ENCODE assay signal across 14 cellular contexts in the genomic region with DNA sequence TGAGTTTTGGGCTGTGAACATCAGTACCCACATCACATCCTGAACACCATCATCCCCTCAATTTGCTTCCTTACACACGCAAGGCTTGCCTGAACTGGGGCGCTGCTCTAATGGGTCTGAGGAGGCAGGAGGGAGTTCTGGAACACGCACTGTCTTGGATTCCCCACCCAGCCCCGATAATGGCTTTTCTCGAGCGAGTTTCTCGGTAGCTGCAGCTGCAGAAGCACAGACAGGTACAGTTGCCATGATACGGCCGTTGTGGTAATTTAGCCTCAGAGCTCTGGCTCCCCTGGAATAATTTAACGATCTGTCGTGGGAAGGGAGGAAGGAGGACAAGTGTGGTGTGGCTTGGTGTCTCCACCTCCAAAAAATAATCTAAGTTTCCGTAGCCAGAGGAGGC.
"Had no signal": no experiment of that assay in that cellular context is flagged by ENCODE, and none has a peak within 500 bp of the region (broad histone marks: within the 10 kb centered on the region; RNA-seq: fewer than 3 reads in every experiment).

No MANE protein-coding gene starts in this region.

- H3K4me3 ChIP-seq: heart right ventricle, lung had no signal

- H3K4me1 ChIP-seq: heart right ventricle had no signal

- ATAC-seq: activated CD8-positive, alpha-beta memory T cell treated with anti-CD3 and anti-CD28 coated beads, Interleukin-2, amount 10 ng/mL, durations not matched to agents 7 days and 5 days; activated naive CD8-positive, alpha-beta T cell treated with anti-CD3 and anti-CD28 coated beads, Interleukin-2, amount 50 U/mL, for 24 hours; effector memory CD8-positive, alpha-beta T cell; heart right ventricle; left colon had no signal

- H3K27me3 Mint-ChIP-seq: activated CD4-positive, alpha-beta memory T cell treated with anti-CD3 and anti-CD28 coated beads for 36 hours; activated CD8-positive, alpha-beta memory T cell treated with anti-CD3 and anti-CD28 coated beads, Interleukin-2, amount 10 ng/mL, durations not matched to agents 7 days and 5 days; activated naive CD8-positive, alpha-beta T cell treated with anti-CD3 and anti-CD28 coated beads, Interleukin-2, amount 50 U/mL, for 24 hours; effector memory CD8-positive, alpha-beta T cell had no signal

- H3K4me1 Mint-ChIP-seq: activated CD8-positive, alpha-beta memory T cell treated with anti-CD3 and anti-CD28 coated beads, Interleukin-2, amount 10 ng/mL, durations not matched to agents 7 days and 5 days; activated naive CD8-positive, alpha-beta T cell treated with anti-CD3 and anti-CD28 coated beads, Interleukin-2, amount 50 U/mL, for 24 hours had no signal

- H3K9me3 Mint-ChIP-seq: activated CD4-positive, alpha-beta memory T cell treated with anti-CD3 and anti-CD28 coated beads for 36 hours; activated naive CD4-positive, alpha-beta T cell treated with anti-CD3 and anti-CD28 coated beads for 36 hours; activated naive CD8-positive, alpha-beta T cell treated with anti-CD3 and anti-CD28 coated beads, Interleukin-2, amount 50 U/mL, for 24 hours; activated T-helper 2 cell treated with anti-CD3 and anti-CD28 coated beads, Interferon-gamma antibody, Interleukin-2, Interleukin-4, amounts not matched to agents 10 μg/mL and 5 μg/mL and 100 μg/mL, durations not matched to agents 14 hours and 24 hours and 36 hours; effector memory CD8-positive, alpha-beta T cell; stimulated activated effector memory CD8-positive, alpha-beta T cell treated with anti-CD3 and anti-CD28 coated beads, Interleukin-12 subunit alpha, Interleukin-12 subunit beta, amount 100 ng/mL, for 72 hours had no signal

- H3K4me3 Mint-ChIP-seq: activated CD4-positive, alpha-beta memory T cell treated with anti-CD3 and anti-CD28 coated beads for 36 hours; activated CD8-positive, alpha-beta memory T cell treated with anti-CD3 and anti-CD28 coated beads, Interleukin-2, amount 10 ng/mL, durations not matched to agents 7 days and 5 days; activated naive CD4-positive, alpha-beta T cell treated with anti-CD3 and anti-CD28 coated beads for 36 hours; activated naive CD8-positive, alpha-beta T cell treated with anti-CD3 and anti-CD28 coated beads, Interleukin-2, amount 50 U/mL, for 24 hours; effector memory CD8-positive, alpha-beta T cell; stimulated activated effector memory CD8-positive, alpha-beta T cell treated with anti-CD3 and anti-CD28 coated beads, Interleukin-12 subunit alpha, Interleukin-12 subunit beta, amount 100 ng/mL, for 72 hours had no signal

- DNase-seq: activated CD4-positive, alpha-beta memory T cell treated with anti-CD3 and anti-CD28 coated beads for 36 hours; activated CD8-positive, alpha-beta memory T cell treated with anti-CD3 and anti-CD28 coated beads, Interleukin-2, amount 10 ng/mL, durations not matched to agents 7 days and 5 days; activated naive CD4-positive, alpha-beta T cell treated with anti-CD3 and anti-CD28 coated beads for 36 hours; activated naive CD8-positive, alpha-beta T cell treated with anti-CD3 and anti-CD28 coated beads, Interleukin-2, amount 50 U/mL, for 24 hours; activated T-cell treated with anti-CD3 and anti-CD28 coated beads, Interleukin-2, amount 50 U/mL, for 1 hour; aorta; effector memory CD8-positive, alpha-beta T cell; heart right ventricle had no signal

- H3K27ac Mint-ChIP-seq: activated CD4-positive, alpha-beta memory T cell treated with anti-CD3 and anti-CD28 coated beads for 36 hours; activated CD8-positive, alpha-beta memory T cell treated with anti-CD3 and anti-CD28 coated beads, Interleukin-2, amount 10 ng/mL, durations not matched to agents 7 days and 5 days; activated naive CD4-positive, alpha-beta T cell treated with anti-CD3 and anti-CD28 coated beads for 36 hours; activated naive CD8-positive, alpha-beta T cell treated with anti-CD3 and anti-CD28 coated beads, Interleukin-2, amount 50 U/mL, for 24 hours; activated T-helper 2 cell treated with anti-CD3 and anti-CD28 coated beads, Interferon-gamma antibody, Interleukin-2, Interleukin-4, amounts not matched to agents 10 μg/mL and 5 μg/mL and 100 μg/mL, durations not matched to agents 14 hours and 24 hours and 36 hours; effector memory CD8-positive, alpha-beta T cell; stimulated activated effector memory CD8-positive, alpha-beta T cell treated with anti-CD3 and anti-CD28 coated beads, Interleukin-12 subunit alpha, Interleukin-12 subunit beta, amount 100 ng/mL, for 72 hours had no signal

- H3K27ac ChIP-seq: epithelial cell of prostate, heart right ventricle, VCaP had no signal

- H3K27me3 ChIP-seq: heart right ventricle had no signal
